In the genomic region with DNA sequence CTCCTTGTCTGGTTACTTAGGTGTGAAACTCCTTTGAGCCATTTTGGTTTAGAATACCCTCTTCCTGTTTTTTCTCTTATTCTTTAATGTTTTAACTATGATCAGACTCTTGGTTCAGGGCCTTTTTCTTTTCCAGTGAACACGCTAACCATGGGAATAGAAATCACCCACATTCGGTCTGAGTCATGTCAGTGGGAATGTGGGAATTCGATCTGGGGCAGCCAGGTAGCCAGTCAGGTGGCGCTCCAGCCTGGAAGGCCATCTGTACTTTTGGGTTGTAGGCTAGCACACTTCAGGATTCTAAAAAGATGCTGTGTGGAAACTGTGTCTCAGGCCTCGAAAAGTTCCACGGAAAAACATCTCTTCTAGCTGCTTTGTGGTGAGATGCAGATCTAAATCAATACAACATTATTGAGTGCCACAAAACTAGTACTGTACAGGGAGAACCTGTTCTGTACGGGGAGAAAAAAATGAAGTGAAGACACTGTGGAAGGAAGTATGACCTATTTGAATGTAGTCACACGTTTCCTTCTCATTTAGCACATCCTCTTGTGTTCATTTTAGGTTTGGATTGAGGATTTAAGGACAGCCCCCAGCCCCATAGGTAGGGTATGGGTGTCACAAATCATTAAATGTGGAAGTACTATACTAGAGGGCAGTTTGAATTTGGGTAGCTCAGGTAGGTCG, we compare ENCODE assay signal across 25 cellular contexts. TPM values are rescaled to one million over a fixed set of nuclear protein-coding genes. Genes with fewer than 3 reads are reported as not detected.
DNase-seq lines count a peak whose midpoint lies in the region; ATAC-seq and TF ChIP-seq lines count a peak whose summit lies in the region.
"Had no signal": no experiment of that assay in that cellular context is flagged by ENCODE, and none has a peak within 500 bp of the region (broad histone marks: within the 10 kb centered on the region; RNA-seq: fewer than 3 reads in every experiment).

No MANE protein-coding gene starts in this region.

- H3K27ac Mint-ChIP-seq in activated T-helper 17 cell treated with anti-CD3 and anti-CD28 coated beads, Interleukin-2, amount 50 U/mL, for 72 hours: peak overlapping the region; percentile 2
- H3K27ac Mint-ChIP-seq in stimulated activated naive B cell treated with anti-CD40 and anti-IgM and Interleukin-4, amounts not matched to agents 10 μg/mL and 1 μg/mL and 100 μg/mL, for 72 hours: peak overlapping the region; percentile 52
- H3K27ac Mint-ChIP-seq: activated CD4-positive, alpha-beta T cell treated with anti-CD3 and anti-CD28 coated beads, Interleukin-2, amount 10 ng/mL, durations not matched to agents 24 days and 14 days; activated naive CD4-positive, alpha-beta T cell treated with anti-CD3 and anti-CD28 coated beads, Interleukin-2, amount 10 ng/mL, durations not matched to agents 7 days and 5 days had no signal

- H3K9ac ChIP-seq in HCT116 (ENCODE audit: low read length): no peak overlapping the region
- H3K9ac ChIP-seq: KMS-11 had no signal

- no peaks in the 10 kb centered on the region for H3K36me3 ChIP-seq in HCT116 (ENCODE audit: control insufficient read depth in 1 of 2, insufficient read depth in 2 of 2, low read length in 2 of 2)
- no peaks in the 10 kb centered on the region for H3K36me3 ChIP-seq in testis (ENCODE audit: low read depth, missing control alignments)
- H3K36me3 ChIP-seq: upper lobe of left lung, WERI-Rb-1 had no signal

- no peaks in the 10 kb centered on the region for H4K20me1 ChIP-seq in HCT116 (ENCODE audit: insufficient read depth)

- H3K27ac ChIP-seq in HCT116 (ENCODE audit: low read depth, low read length) (no peak overlapping the region), testis (no peak overlapping the region)
- H3K27ac ChIP-seq: C4-2B, foreskin keratinocyte, KMS-11, WERI-Rb-1 had no signal

- 78 to 82% methylated on average over 9 of the region's 9 CpGs for WGBS in testis, 2 donors

- CTCF ChIA-PET in HCT116 (lab: Charles Lee): no interaction called here

- DNase-seq in HCT116 (ENCODE audit: low read depth, low spot score) (no peak), kidney glomerular epithelial cell (lab: John Stamatoyannopoulos, UW) (peak; percentile 4), testis (no peak), occipital lobe (lab: John Stamatoyannopoulos, UW) (no peak), foreskin fibroblast (no peak)
- no peak for DNase-seq in stimulated activated naive B cell treated with anti-CD40 and anti-IgM and Interleukin-4, amounts not matched to agents 10 μg/mL and 1 μg/mL and 100 μg/mL, for 72 hours
- DNase-seq: activated CD4-positive, alpha-beta T cell treated with anti-CD3 and anti-CD28 coated beads, Interleukin-2, amount 10 ng/mL, durations not matched to agents 24 days and 14 days; activated naive CD4-positive, alpha-beta T cell treated with anti-CD3 and anti-CD28 coated beads, Interleukin-2, amount 10 ng/mL, durations not matched to agents 7 days and 5 days; activated T-cell treated with anti-CD3 and anti-CD28 coated beads, Interleukin-2, amount 50 U/mL, for 4 hours; amygdala; foreskin keratinocyte; HCEC 1CT; mesenchymal stem cell; NCI-H1436 treated with DMSO at 0.1 percent for 48 hours; NCI-H2107; NCI-H446; NCI-H774; OCI-M1; T-helper 9 cell; upper lobe of left lung; WERI-Rb-1 had no signal

- BruUV-seq in HCT116 (replicated peaks; lab: Mats Ljungman, UMichigan): no TSS peak

- no peaks in the 10 kb centered on the region for H3K9me3 ChIP-seq in HCT116 (ENCODE audit: control insufficient read depth in 1 of 2, insufficient read depth in 1 of 2, low read depth in 1 of 2, low read length in 2 of 2)
- H3K9me3 ChIP-seq in testis: no peaks in the 10 kb centered on the region
- H3K9me3 ChIP-seq: upper lobe of left lung had no signal

- H3K79me2 ChIP-seq in HCT116 (ENCODE audit: insufficient read depth, low read length): peaks cover 10% of the 10 kb centered on the region

- peaks cover 24% of the 10 kb centered on the region for H3K4me1 Mint-ChIP-seq in activated T-helper 17 cell treated with anti-CD3 and anti-CD28 coated beads, Interleukin-2, amount 50 U/mL, for 72 hours
- H3K4me1 Mint-ChIP-seq in stimulated activated naive B cell treated with anti-CD40 and anti-IgM and Interleukin-4, amounts not matched to agents 10 μg/mL and 1 μg/mL and 100 μg/mL, for 72 hours: peaks cover 28 to 68% of the 10 kb centered on the region in 2 donors

- H3K4me2 ChIP-seq in HCT116 (ENCODE audit: low read length): peak overlapping the region; percentile 20; the same call in 1 of the 2 replicates
- H3K4me2 ChIP-seq: KMS-11 had no signal

- H3K9me2 ChIP-seq in HCT116 (ENCODE audit: insufficient read depth): no peaks in the 10 kb centered on the region

- RAD21 ChIA-PET in HCT116 (lab: Charles Lee; ENCODE audit: low non-redundant PET in 1 of 2, low total read pairs in 2 of 2, uncharacterized antibody in 2 of 2, unreplicated experiment in 2 of 2): no interaction called here

- no peak for TF ChIP-seq RAD21 in HCT116 (IDR thresholded peaks at IDR 0.05; ENCODE audit: low read depth)

- intact Hi-C loops in HCT116 (cut with micrococcal nuclease) (no loop called here), testis (cut with DNase I; ENCODE audit: low total_unique reads) (no loop called here)

- POLR2A ChIA-PET in HCT116 (lab: Charles Lee): no interaction called here

- TF ChIP-seq POLR2A in HCT116 (IDR thresholded peaks at IDR 0.05; ENCODE audit: borderline replicate concordance, extremely low read depth, insufficient read depth, insufficient read length) (no peak), testis (IDR thresholded peaks at IDR 0.05) (no peak)

- H3K27me3 ChIP-seq in HCT116 (ENCODE audit: insufficient read depth, low read length) (no peaks in the 10 kb centered on the region), testis (no peaks in the 10 kb centered on the region)
- H3K27me3 ChIP-seq: foreskin keratinocyte, upper lobe of left lung had no signal

- H3K4me1 ChIP-seq in HCT116 (ENCODE audit: control insufficient read depth in 1 of 2, insufficient read depth in 2 of 2, low read length in 2 of 2) (peaks cover 3 to 25% of the 10 kb centered on the region in 2 experiments; a peak in 2 of 4 replicates), testis (peaks cover 4% of the 10 kb centered on the region)
- H3K4me1 ChIP-seq: foreskin keratinocyte had no signal

- no peaks in the 10 kb centered on the region for H3K36me3 Mint-ChIP-seq in activated T-helper 17 cell treated with anti-CD3 and anti-CD28 coated beads, Interleukin-2, amount 50 U/mL, for 72 hours (ENCODE audit: low read depth)
- H3K36me3 Mint-ChIP-seq in stimulated activated naive B cell treated with anti-CD40 and anti-IgM and Interleukin-4, amounts not matched to agents 10 μg/mL and 1 μg/mL and 100 μg/mL, for 72 hours: peaks cover 0 to 7% of the 10 kb centered on the region in 2 donors
- H3K36me3 Mint-ChIP-seq: activated naive CD4-positive, alpha-beta T cell treated with anti-CD3 and anti-CD28 coated beads, Interleukin-2, amount 10 ng/mL, durations not matched to agents 7 days and 5 days had no signal

- no peak overlapping the region for H3K4me3 Mint-ChIP-seq in activated T-helper 17 cell treated with anti-CD3 and anti-CD28 coated beads, Interleukin-2, amount 50 U/mL, for 72 hours
- H3K4me3 Mint-ChIP-seq in stimulated activated naive B cell treated with anti-CD40 and anti-IgM and Interleukin-4, amounts not matched to agents 10 μg/mL and 1 μg/mL and 100 μg/mL, for 72 hours: peak overlapping the region in 1 of 2 donors; percentile 39
- H3K4me3 Mint-ChIP-seq: activated CD4-positive, alpha-beta T cell treated with anti-CD3 and anti-CD28 coated beads, Interleukin-2, amount 10 ng/mL, durations not matched to agents 24 days and 14 days; activated naive CD4-positive, alpha-beta T cell treated with anti-CD3 and anti-CD28 coated beads, Interleukin-2, amount 10 ng/mL, durations not matched to agents 7 days and 5 days; activated T-cell treated with anti-CD3 and anti-CD28 coated beads, Interleukin-2, amount 50 U/mL, for 4 hours had no signal

- TF ChIP-seq CTCF in HCT116 (IDR thresholded peaks at IDR 0.05 in 2 of 3, conservative IDR thresholded peaks at IDR 0.05 in 1 of 3; ENCODE audit: borderline replicate concordance in 1 of 3, insufficient read depth in 1 of 3, low read depth in 2 of 3, low read length in 2 of 3): no peak
- no peak for TF ChIP-seq CTCF in testis (IDR thresholded peaks at IDR 0.05)
- TF ChIP-seq CTCF in foreskin fibroblast (IDR thresholded peaks at IDR 0.05; ENCODE audit: low read depth, low read length): no peak

- H2AFZ ChIP-seq in HCT116 (ENCODE audit: low read depth, low read length, poor library complexity, severe bottlenecking): no peak overlapping the region

- H3K9me3 Mint-ChIP-seq in activated T-helper 17 cell treated with anti-CD3 and anti-CD28 coated beads, Interleukin-2, amount 50 U/mL, for 72 hours: no peaks in the 10 kb centered on the region
- H3K9me3 Mint-ChIP-seq in stimulated activated naive B cell treated with anti-CD40 and anti-IgM and Interleukin-4, amounts not matched to agents 10 μg/mL and 1 μg/mL and 100 μg/mL, for 72 hours: no peaks in the 10 kb centered on the region
- H3K9me3 Mint-ChIP-seq: activated CD4-positive, alpha-beta T cell treated with anti-CD3 and anti-CD28 coated beads, Interleukin-2, amount 10 ng/mL, durations not matched to agents 24 days and 14 days; activated naive CD4-positive, alpha-beta T cell treated with anti-CD3 and anti-CD28 coated beads, Interleukin-2, amount 10 ng/mL, durations not matched to agents 7 days and 5 days; activated T-cell treated with anti-CD3 and anti-CD28 coated beads, Interleukin-2, amount 50 U/mL, for 4 hours had no signal

- no peak overlapping the region for H3K4me3 ChIP-seq in HCT116 (replicated peaks in 1 of 2; ENCODE audit: low read depth in 1 of 2, low read length in 2 of 2)
- H3K4me3 ChIP-seq in testis: no peak overlapping the region
- H3K4me3 ChIP-seq in foreskin fibroblast (ENCODE audit: low read depth in 1 of 2, low read length in 2 of 2): no peak overlapping the region
- H3K4me3 ChIP-seq: upper lobe of left lung had no signal

- no peaks in the 10 kb centered on the region for H3K27me3 Mint-ChIP-seq in activated T-helper 17 cell treated with anti-CD3 and anti-CD28 coated beads, Interleukin-2, amount 50 U/mL, for 72 hours
- no peaks in the 10 kb centered on the region for H3K27me3 Mint-ChIP-seq in stimulated activated naive B cell treated with anti-CD40 and anti-IgM and Interleukin-4, amounts not matched to agents 10 μg/mL and 1 μg/mL and 100 μg/mL, for 72 hours
- H3K27me3 Mint-ChIP-seq: activated naive CD4-positive, alpha-beta T cell treated with anti-CD3 and anti-CD28 coated beads, Interleukin-2, amount 10 ng/mL, durations not matched to agents 7 days and 5 days had no signal

- no peak for ATAC-seq in HCT116
- ATAC-seq in activated T-helper 17 cell treated with anti-CD3 and anti-CD28 coated beads, Interleukin-2, amount 50 U/mL, for 72 hours (replicated peaks): no peak
- ATAC-seq in stimulated activated naive B cell treated with anti-CD40 and anti-IgM and Interleukin-4, amounts not matched to agents 10 μg/mL and 1 μg/mL and 100 μg/mL, for 72 hours (replicated peaks): peak; percentile 85 to 90
- ATAC-seq: activated T-cell treated with anti-CD3 and anti-CD28 coated beads, Interleukin-2, amount 50 U/mL, for 4 hours; esophagus mucosa; foreskin keratinocyte had no signal

RNA-seq across cellular contexts. Expression of gene SNX30, which starts 36.4 kb away (rescaled TPM):
- total RNA-seq in HCT116 (2021; ENCODE audit: unreplicated experiment): 12.7 TPM
- 6.4 and 7.5 TPM in 2 replicates for polyA plus RNA-seq in HCT116 (2012)
- 1 to 10 TPM; 3.5 to 7.2 TPM for total RNA-seq in activated T-helper 17 cell treated with anti-CD3 and anti-CD28 coated beads, Interleukin-2, amount 50 U/mL, for 72 hours
- 10 to 100 TPM; 34.1 to 34.2 TPM for total RNA-seq in testis
- 26.3 TPM for polyA plus RNA-seq in testis (ENCODE audit: insufficient read depth, low read depth, low replicate concordance)
- total RNA-seq in occipital lobe: 25.0 TPM

Comparison
In these comparisons a context has a peak if more than half of its experiments do, and no peak if none do; other contexts are left out.
1. ATAC-seq: peak in stimulated activated naive B cell treated with anti-CD40 and anti-IgM and Interleukin-4, amounts not matched to agents 10 μg/mL and 1 μg/mL and 100 μg/mL, for 72 hours (2 of 2); none in HCT116 (single experiment) and activated T-helper 17 cell treated with anti-CD3 and anti-CD28 coated beads, Interleukin-2, amount 50 U/mL, for 72 hours (single experiment).